In the genomic region with DNA sequence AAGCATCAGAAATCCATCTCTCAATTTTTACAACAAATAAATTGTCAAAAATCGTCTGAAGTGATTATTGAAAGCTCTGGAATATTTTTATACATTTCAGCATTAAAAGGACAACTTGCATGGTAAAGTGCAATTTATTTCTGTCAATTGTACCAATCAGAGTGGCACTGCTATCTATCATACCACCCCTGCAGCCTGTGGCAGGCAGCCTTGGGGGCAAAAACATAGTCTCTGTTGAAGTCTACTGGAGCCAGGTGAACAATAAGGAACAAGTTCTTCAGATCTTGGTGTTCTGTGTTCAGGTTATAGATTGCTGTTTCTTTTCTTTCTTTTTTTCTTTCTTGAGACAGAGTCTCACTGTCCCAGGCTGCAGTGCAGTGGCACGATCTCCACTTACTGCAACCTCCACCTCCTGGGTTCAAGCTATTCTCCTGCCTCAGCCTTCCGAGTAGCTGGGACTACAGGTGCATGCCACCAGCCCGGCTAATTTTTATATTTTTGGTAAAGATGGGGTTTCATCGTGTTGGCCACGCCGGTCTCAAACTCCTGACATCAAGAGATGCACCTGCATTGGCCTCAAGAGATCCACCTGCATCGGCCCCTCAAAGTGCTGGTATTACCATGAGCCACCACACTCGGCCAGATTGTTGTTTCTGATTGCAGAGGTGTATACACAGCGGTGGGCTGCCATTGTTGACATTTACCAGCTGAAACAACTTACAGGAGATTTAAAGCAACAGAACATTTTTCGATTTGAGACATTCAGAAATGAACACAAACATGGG, we compare ENCODE assay signal across 25 cellular contexts.
"Had no signal": no experiment of that assay in that cellular context is flagged by ENCODE, and none has a peak within 500 bp of the region (broad histone marks: within the 10 kb centered on the region; RNA-seq: fewer than 3 reads in every experiment).

No MANE protein-coding gene starts in this region.

- FAIRE-seq: colon, endometrium, kidney had no signal

- H3K4me3 ChIP-seq: coronary artery, esophagus muscularis mucosa, gastrocnemius medialis, heart left ventricle, hepatocyte, left lung, lower lobe of right lung, mucosa of descending colon had no signal

- H3K36me3 ChIP-seq: esophagus muscularis mucosa, gastrocnemius medialis, heart left ventricle, left lung, lower lobe of right lung had no signal

- DNase-seq: dermis blood vessel endothelial cell; effector CD8-positive, alpha-beta T cell; effector memory CD8-positive, alpha-beta T cell; endodermal cell; foreskin melanocyte; gastrocnemius medialis; heart left ventricle; hypothalamus; immature natural killer cell; islet precursor cell; kidney; kidney glomerular epithelial cell; left lung; left ventricle myocardium superior; lower lobe of right lung; mesenchymal stem cell; mucosa of descending colon; naive B cell; naive thymus-derived CD8-positive, alpha-beta T cell had no signal

- H3K4me2 ChIP-seq: hepatocyte had no signal

- ATAC-seq: effector memory CD8-positive, alpha-beta T cell; gastrocnemius medialis; heart left ventricle; left lung; left ventricle myocardium superior; lower lobe of right lung; mucosa of descending colon; naive thymus-derived CD8-positive, alpha-beta T cell had no signal

- H3K79me2 ChIP-seq: hepatocyte had no signal

- H3K27ac ChIP-seq: coronary artery, epithelial cell of prostate, esophagus muscularis mucosa, gastrocnemius medialis, heart left ventricle, hepatocyte, left lung, lower lobe of right lung had no signal

- H3K27me3 ChIP-seq: esophagus muscularis mucosa, gastrocnemius medialis, heart left ventricle, hepatocyte, left lung had no signal

- H2AFZ ChIP-seq: hepatocyte had no signal

- H3K4me1 ChIP-seq: esophagus muscularis mucosa, gastrocnemius medialis, heart left ventricle, left lung, lower lobe of right lung had no signal

- H3K9me3 ChIP-seq: esophagus muscularis mucosa, gastrocnemius medialis, lower lobe of right lung had no signal
